ENCODE assay signal across 9 cellular contexts in genomic region chr10:29970012-29970396, GRCh38.
"Had no signal": no experiment of that assay in that cellular context is flagged by ENCODE, and none has a peak within 500 bp of the region (broad histone marks: within the 10 kb centered on the region; RNA-seq: fewer than 3 reads in every experiment).

No MANE protein-coding gene starts in this region.

- DNase-seq: GM23248, GOT3, H7, HFFc6, KBM-7 had no signal

- H2AFZ ChIP-seq: GM23248 had no signal

- H3K9ac ChIP-seq: GM23248 had no signal

- H3K4me3 ChIP-seq: GM23248, HAP-1 had no signal

- H3K27ac ChIP-seq: GM23248, HL-60 had no signal

- H3K36me3 ChIP-seq: HAP-1 had no signal

- ATAC-seq: HCT116, HepG2 had no signal

- H3K4me1 ChIP-seq: HAP-1 had no signal

- H3K9me3 ChIP-seq: HAP-1 had no signal
